ENCODE assay signal across 1 cellular context in genomic region chrX:20431486-20431885, GRCh38.
TF ChIP-seq lines count a peak whose summit lies in the region.

No MANE protein-coding gene starts in this region.

TF ChIP-seq in SK-N-SH treated with all-trans-retinoic acid at 6 μM for 48 hours, 23 proteins besides CTCF, POLR2A, EP300 and RAD21:
- TF ChIP-seq TSHZ2 (CRISPR knock-in tag; IDR thresholded peaks at IDR 0.05) = no peak
- peak; percentile 67 for TF ChIP-seq ISL1 (CRISPR knock-in tag; IDR thresholded peaks at IDR 0.05)
- TF ChIP-seq ZNF70 (CRISPR knock-in tag; IDR thresholded peaks at IDR 0.05) = no peak
